In genomic region chr19:891421-892200, GRCh38 we compare ENCODE assay signal across 10 cellular contexts. TPM values are rescaled to one million over a fixed set of nuclear protein-coding genes. Genes with fewer than 3 reads are reported as not detected.
DNase-seq lines count a peak whose midpoint lies in the region; ATAC-seq, FAIRE-seq and TF ChIP-seq lines count a peak whose summit lies in the region.
"Not testable (repeated sequence)": the region's sequence is repeated elsewhere in the genome, so short reads cannot be mapped to it uniquely, and the experiment has no call there.
"Had no signal": no experiment of that assay in that cellular context is flagged by ENCODE, and none has a peak within 500 bp of the region (broad histone marks: within the 10 kb centered on the region; RNA-seq: fewer than 3 reads in every experiment).

No MANE protein-coding gene starts in this region.

- H3K27me3 ChIP-seq in CD4-positive, CD25-positive, alpha-beta regulatory T cell (ENCODE audit: control insufficient read depth, insufficient read depth, low read length); IMR-90 (ENCODE audit: control insufficient read depth, insufficient read depth, low read length); neuronal stem cell (ENCODE audit: control insufficient read depth in 3 of 3, insufficient read depth in 3 of 3, low read depth in 1 of 3, low read length in 3 of 3); thoracic aorta (replicated peaks; ENCODE audit: insufficient read depth): not testable (repeated sequence)

- peak overlapping the region; percentile 88 for H3K27ac ChIP-seq in CD4-positive, CD25-positive, alpha-beta regulatory T cell (ENCODE audit: insufficient read depth, low read length, poor library complexity, severe bottlenecking)
- H3K27ac ChIP-seq in IMR-90 (ENCODE audit: insufficient read depth, low read length) (peak overlapping the region; percentile 95; the same call in 1 of the 2 replicates), SK-N-MC (0 out of 2 replicates have a peak overlapping the region, but pooled peaks have one; percentile 99)
- H3K27ac ChIP-seq in kidney (ENCODE audit: low read depth in 2 of 2, low read length in 2 of 2); neuronal stem cell (replicated peaks; ENCODE audit: low read length); thoracic aorta: not testable (repeated sequence)

- not testable (repeated sequence) for DNase-seq in CD4-positive, CD25-positive, alpha-beta regulatory T cell; IMR-90; SK-N-MC (ENCODE audit: low read depth, low spot score); activated naive CD8-positive, alpha-beta T cell treated with anti-CD3 and anti-CD28 coated beads, Interleukin-2, amount 10 ng/mL, durations not matched to agents 7 days and 5 days; endothelial cell (ENCODE audit: low spot score); neuronal stem cell (ENCODE audit: low spot score); thoracic aorta (ENCODE audit: low spot score)
- peak; percentile 79 for DNase-seq in kidney

- CTCF ChIA-PET in IMR-90 (lab: Yijun Ruan, JAX), result not testable (repeated sequence)

- WGBS in IMR-90 (ENCODE audit: extremely low coverage in 2 of 2, insufficient read length in 1 of 2), 2 experiments, result 59% methylated on average over 21 of the region's 50 CpGs; no CpG with 5 or more reads in 1 of the 2 experiments
- WGBS in neuronal stem cell (ENCODE audit: extremely low coverage in 2 of 2, insufficient read length in 2 of 2, insufficient replicate concordance in 1 of 2), 2 donors, result no CpG with 5 or more reads among the region's 50 CpGs

- H3K4me1 ChIP-seq in CD4-positive, CD25-positive, alpha-beta regulatory T cell (ENCODE audit: control insufficient read depth, insufficient read depth, low read length, poor library complexity, severe bottlenecking), result peaks cover 19% of the 10 kb centered on the region
- not testable (repeated sequence) for H3K4me1 ChIP-seq in IMR-90 (ENCODE audit: control insufficient read depth, insufficient read depth, low read length); kidney (ENCODE audit: control insufficient read depth in 1 of 2, insufficient read depth in 1 of 2, low read depth in 1 of 2, low read length in 2 of 2); neuronal stem cell (ENCODE audit: control insufficient read depth in 2 of 2, insufficient read depth in 1 of 2, low read depth in 1 of 2, low read length in 2 of 2)
- peaks cover 4 to 14% of the 10 kb centered on the region in 2 donors for H3K4me1 ChIP-seq in thoracic aorta (ENCODE audit: control insufficient read depth in 1 of 2, low read depth in 2 of 2)

- FAIRE-seq in kidney (lab: Jason Lieb, UNC), result not testable (repeated sequence)

- not testable (repeated sequence) for H2AFZ ChIP-seq in IMR-90 (replicated peaks; ENCODE audit: low read length, poor library complexity); neuronal stem cell (ENCODE audit: low read length)

- H3K79me1 ChIP-seq in IMR-90 (ENCODE audit: low read depth in 1 of 2, low read length in 2 of 2), result peaks cover 9 to 35% of the 10 kb centered on the region in 2 experiments
- H3K79me1 ChIP-seq in neuronal stem cell (ENCODE audit: low read depth, low read length), result peaks cover 12% of the 10 kb centered on the region

- in situ Hi-C loops in IMR-90 (cut with MboI; ENCODE audit: low sequenced_read_pairs), result not testable (repeated sequence)

- H3K36me3 Mint-ChIP-seq in CD4-positive, CD25-positive, alpha-beta regulatory T cell; activated naive CD8-positive, alpha-beta T cell treated with anti-CD3 and anti-CD28 coated beads, Interleukin-2, amount 10 ng/mL, durations not matched to agents 7 days and 5 days; endothelial cell (ENCODE audit: low read depth, unreplicated experiment): not testable (repeated sequence)

- dilution Hi-C loops in IMR-90 (cut with HindIII; ENCODE audit: low sequenced_read_pairs, unreplicated experiment), result not testable (repeated sequence)

- H3K23ac ChIP-seq in IMR-90 (ENCODE audit: low read depth, low read length); neuronal stem cell (ENCODE audit: low read depth, low read length, poor library complexity): not testable (repeated sequence)

- peaks cover 28% of the 10 kb centered on the region for H3K36me3 ChIP-seq in CD4-positive, CD25-positive, alpha-beta regulatory T cell (ENCODE audit: control insufficient read depth, insufficient read depth, low read length)
- H3K36me3 ChIP-seq in IMR-90 (ENCODE audit: control insufficient read depth, insufficient read depth, low read length) (peaks cover 29% of the 10 kb centered on the region), SK-N-MC (ENCODE audit: insufficient read depth, low read length) (peaks cover 25% of the 10 kb centered on the region; the same call in 1 of the 2 replicates), neuronal stem cell (replicated peaks in 1 of 2; ENCODE audit: control insufficient read depth in 2 of 2, insufficient read depth in 2 of 2, low read length in 2 of 2) (peaks cover 20 to 47% of the 10 kb centered on the region in 2 donors), thoracic aorta (peaks cover 17% of the 10 kb centered on the region)
- H3K36me3 ChIP-seq in kidney (ENCODE audit: control insufficient read depth in 1 of 2, insufficient read depth in 2 of 2, low read length in 2 of 2), result not testable (repeated sequence)

- ATAC-seq in CD4-positive, CD25-positive, alpha-beta regulatory T cell (ENCODE audit: low read depth in 2 of 2); IMR-90 (ENCODE audit: low read depth); activated naive CD8-positive, alpha-beta T cell treated with anti-CD3 and anti-CD28 coated beads, Interleukin-2, amount 10 ng/mL, durations not matched to agents 7 days and 5 days (ENCODE audit: low read depth); thoracic aorta (ENCODE audit: insufficient number of reproducible peaks, low FRiP score, low read depth): not testable (repeated sequence)

- BruUV-seq in IMR-90 (replicated peaks; lab: Mats Ljungman, UMichigan), result not testable (repeated sequence)

- H2AK9ac ChIP-seq in IMR-90 (replicated peaks; ENCODE audit: low read depth, low read length, poor library complexity), result peak overlapping the region; percentile 86

- H3K4me2 ChIP-seq in IMR-90 (ENCODE audit: low read depth, low read length), result peak overlapping the region; percentile 99
- peak overlapping the region; percentile 83 for H3K4me2 ChIP-seq in neuronal stem cell (ENCODE audit: insufficient read depth, low read length, poor library complexity, severe bottlenecking)

- H3K4me3 ChIP-seq in CD4-positive, CD25-positive, alpha-beta regulatory T cell (ENCODE audit: low read depth, low read length), result peak overlapping the region; percentile 48
- H3K4me3 ChIP-seq in IMR-90 (ENCODE audit: insufficient read depth, low read depth, low read length) (peak overlapping the region; percentile 97), SK-N-MC (peak overlapping the region; percentile 97), kidney (ENCODE audit: low read length in 2 of 2) (peak overlapping the region; percentile 61 to 69), neuronal stem cell (ENCODE audit: low read length in 2 of 2) (peak overlapping the region in 1 of 2 donors; percentile 96), thoracic aorta (peak overlapping the region; percentile 90)

- H4K8ac ChIP-seq in IMR-90 (ENCODE audit: low read depth in 2 of 2, low read length in 2 of 2), result 0 out of 4 replicates have a peak overlapping the region, but pooled peaks of 1 of the 2 experiments have one; percentile 24
- H4K8ac ChIP-seq in neuronal stem cell (ENCODE audit: low read depth, low read length), result not testable (repeated sequence)

- not testable (repeated sequence) for H2BK12ac ChIP-seq in neuronal stem cell (ENCODE audit: low read length)

- not testable (repeated sequence) for H3K9me1 ChIP-seq in IMR-90 (ENCODE audit: insufficient read depth, low read length)

- not testable (repeated sequence) for H3K9me3 Mint-ChIP-seq in CD4-positive, CD25-positive, alpha-beta regulatory T cell; activated naive CD8-positive, alpha-beta T cell treated with anti-CD3 and anti-CD28 coated beads, Interleukin-2, amount 10 ng/mL, durations not matched to agents 7 days and 5 days; endothelial cell (ENCODE audit: unreplicated experiment)

- not testable (repeated sequence) for H2BK15ac ChIP-seq in IMR-90 (ENCODE audit: low read depth, low read length); neuronal stem cell (ENCODE audit: low read length)

- POLR2A ChIA-PET in IMR-90 (lab: Charles Lee; ENCODE audit: unreplicated experiment), result not testable (repeated sequence)
- POLR2A ChIA-PET in activated naive CD8-positive, alpha-beta T cell treated with anti-CD3 and anti-CD28 coated beads, Interleukin-2, amount 10 ng/mL, durations not matched to agents 7 days and 5 days (lab: Charles Lee), result interaction anchor here (1.5 to 3.1 kb wide), 3 partner anchors 17 to 19 kb away, joined by 6 to 57 read pairs (median 11); no protein-coding TSS in a partner anchor

- H2BK5ac ChIP-seq in IMR-90 (ENCODE audit: low read depth, low read length, poor library complexity, severe bottlenecking), result not testable (repeated sequence)
- H2BK5ac ChIP-seq in neuronal stem cell (ENCODE audit: low read length), result peak overlapping the region; percentile 97

- H4K20me1 ChIP-seq in IMR-90 (ENCODE audit: insufficient read depth, low read length), result not testable (repeated sequence)

- not testable (repeated sequence) for TF ChIP-seq RAD21 in IMR-90 (IDR thresholded peaks at IDR 0.05; ENCODE audit: low read length)

- intact Hi-C loops in IMR-90 (cut with micrococcal nuclease); kidney (cut with DNase I): not testable (repeated sequence)

- not testable (repeated sequence) for TF ChIP-seq CTCF in IMR-90 (conservative IDR thresholded peaks at IDR 0.05; ENCODE audit: low read depth, low read length); endothelial cell (IDR thresholded peaks at IDR 0.05; ENCODE audit: unreplicated experiment); kidney (IDR thresholded peaks at IDR 0.05; ENCODE audit: borderline replicate concordance, extremely low read depth, insufficient read depth); thoracic aorta (IDR thresholded peaks at IDR 0.05)

- H3K9ac ChIP-seq in IMR-90 (ENCODE audit: low read depth, low read length) (peak overlapping the region; percentile 92), SK-N-MC (ENCODE audit: insufficient read length) (peak overlapping the region; percentile 98), kidney (ENCODE audit: low read length in 2 of 2) (peak overlapping the region in 1 of 2 donors; percentile 73), neuronal stem cell (ENCODE audit: low read depth, low read length, poor library complexity) (peak overlapping the region; percentile 70)

- H2BK120ac ChIP-seq in IMR-90 (ENCODE audit: low read depth, low read length); neuronal stem cell (ENCODE audit: low read depth, low read length): not testable (repeated sequence)

- peak overlapping the region; percentile 84; the same call in 1 of the 2 replicates for H3K4ac ChIP-seq in IMR-90 (ENCODE audit: low read depth, low read length)
- H3K4ac ChIP-seq in neuronal stem cell (ENCODE audit: low read length), result not testable (repeated sequence)

- H4K91ac ChIP-seq in IMR-90 (ENCODE audit: insufficient read depth, low read depth, low read length); neuronal stem cell (ENCODE audit: low read depth, low read length, poor library complexity): not testable (repeated sequence)

- not testable (repeated sequence) for H3K27me3 Mint-ChIP-seq in CD4-positive, CD25-positive, alpha-beta regulatory T cell; activated naive CD8-positive, alpha-beta T cell treated with anti-CD3 and anti-CD28 coated beads, Interleukin-2, amount 10 ng/mL, durations not matched to agents 7 days and 5 days; endothelial cell (ENCODE audit: unreplicated experiment)

- H2BK20ac ChIP-seq in IMR-90 (ENCODE audit: low read depth, low read length), result not testable (repeated sequence)

- not testable (repeated sequence) for H3K18ac ChIP-seq in IMR-90 (ENCODE audit: low read depth, low read length); neuronal stem cell (ENCODE audit: low read length)

- H2AK5ac ChIP-seq in IMR-90 (ENCODE audit: low read depth, low read length), result not testable (repeated sequence)
- H2AK5ac ChIP-seq in neuronal stem cell (ENCODE audit: low read depth, low read length), result peak overlapping the region; percentile 100

- H3K27ac Mint-ChIP-seq in CD4-positive, CD25-positive, alpha-beta regulatory T cell, result peak overlapping the region in 2 of 3 donors; percentile 66 to 73
- peak overlapping the region; percentile 88 for H3K27ac Mint-ChIP-seq in activated naive CD8-positive, alpha-beta T cell treated with anti-CD3 and anti-CD28 coated beads, Interleukin-2, amount 10 ng/mL, durations not matched to agents 7 days and 5 days
- not testable (repeated sequence) for H3K27ac Mint-ChIP-seq in endothelial cell (ENCODE audit: unreplicated experiment)

- not testable (repeated sequence) for H4K5ac ChIP-seq in IMR-90 (ENCODE audit: low read depth, low read length)

- peak overlapping the region; percentile 76 to 93 (median 84) for H3K4me3 Mint-ChIP-seq in CD4-positive, CD25-positive, alpha-beta regulatory T cell
- H3K4me3 Mint-ChIP-seq in activated naive CD8-positive, alpha-beta T cell treated with anti-CD3 and anti-CD28 coated beads, Interleukin-2, amount 10 ng/mL, durations not matched to agents 7 days and 5 days, result peak overlapping the region; percentile 88
- H3K4me3 Mint-ChIP-seq in endothelial cell (ENCODE audit: unreplicated experiment), result peak overlapping the region; percentile 77

- not testable (repeated sequence) for H3K9me3 ChIP-seq in CD4-positive, CD25-positive, alpha-beta regulatory T cell (ENCODE audit: control insufficient read depth in 2 of 2, low read length in 2 of 2); IMR-90 (ENCODE audit: control insufficient read depth, insufficient read depth, low read length); SK-N-MC (ENCODE audit: low read depth, low read length); kidney (ENCODE audit: control insufficient read depth in 1 of 2, low read length in 2 of 2); neuronal stem cell (replicated peaks in 1 of 2; ENCODE audit: control insufficient read depth in 2 of 2, insufficient read depth in 1 of 2, low read depth in 1 of 2, low read length in 2 of 2); thoracic aorta

- H3K4me1 Mint-ChIP-seq in CD4-positive, CD25-positive, alpha-beta regulatory T cell, result peaks cover 4 to 58% (median 14%) of the 10 kb centered on the region in 4 donors
- peaks cover 15% of the 10 kb centered on the region for H3K4me1 Mint-ChIP-seq in activated naive CD8-positive, alpha-beta T cell treated with anti-CD3 and anti-CD28 coated beads, Interleukin-2, amount 10 ng/mL, durations not matched to agents 7 days and 5 days
- H3K4me1 Mint-ChIP-seq in endothelial cell (ENCODE audit: unreplicated experiment), result not testable (repeated sequence)

- TF ChIP-seq POLR2A in IMR-90 (IDR thresholded peaks at IDR 0.05; ENCODE audit: low read depth, low read length), result not testable (repeated sequence)

- not testable (repeated sequence) for H3K14ac ChIP-seq in IMR-90 (replicated peaks; ENCODE audit: low read depth, low read length); neuronal stem cell (ENCODE audit: low read length)

- H3K56ac ChIP-seq in IMR-90 (ENCODE audit: extremely low read depth, insufficient read depth, low read length), result 0 out of 2 replicates have a peak overlapping the region, but pooled peaks have one; percentile 60

RNA-seq across cellular contexts. Expression of gene MED16, which starts 1.4 kb away (rescaled TPM):
- 71.5 TPM for total RNA-seq in CD4-positive, CD25-positive, alpha-beta regulatory T cell
- polyA plus RNA-seq in CD4-positive, CD25-positive, alpha-beta regulatory T cell, result 10 to 100 TPM; 61.9 to 91.7 (median 81.4) TPM
- total RNA-seq in IMR-90 (2012; rRNA removed) (8.1 and 15.3 TPM in 2 replicates), endothelial cell (ENCODE audit: unreplicated experiment) (66.5 TPM), kidney (56.5 TPM), thoracic aorta (10 to 100 TPM; 29.1 to 38.0 TPM)
- polyA plus RNA-seq in IMR-90 (2012; rRNA removed) (40.2 and 49.0 TPM in 2 replicates), kidney (ENCODE audit: insufficient read depth, low read depth, low replicate concordance) (72.1 TPM)
- 38.6 and 59.2 TPM in 2 replicates for polyA plus RNA-seq in IMR-90 (2012; cell fraction: cytosol; rRNA removed)
- 38.3 and 110 TPM in 2 replicates for polyA plus RNA-seq in IMR-90 (2012; cell fraction: nucleus; rRNA removed; ENCODE audit: low replicate concordance)
- total RNA-seq in activated naive CD8-positive, alpha-beta T cell treated with anti-CD3 and anti-CD28 coated beads, Interleukin-2, amount 10 ng/mL, durations not matched to agents 7 days and 5 days, result 10 to 100 TPM; 53.6 to 72.7 TPM
- polyA plus RNA-seq in neuronal stem cell (2013, experiment 1 of 2), result 33.3 TPM
- 32.9 TPM for polyA plus RNA-seq in neuronal stem cell (2013, experiment 2 of 2)

RNA-seq across cellular contexts. Expression of gene RNU6-9, which starts 1.7 kb away (rescaled TPM):
- not detected for total RNA-seq in CD4-positive, CD25-positive, alpha-beta regulatory T cell
- polyA plus RNA-seq in CD4-positive, CD25-positive, alpha-beta regulatory T cell, result not detected
- total RNA-seq in IMR-90 (2012; rRNA removed) (not detected in 2 replicates), endothelial cell (ENCODE audit: unreplicated experiment) (not detected), kidney (not detected), thoracic aorta (not detected)
- polyA plus RNA-seq in IMR-90 (2012; rRNA removed) (not detected in 2 replicates), kidney (ENCODE audit: insufficient read depth, low read depth, low replicate concordance) (not detected)
- polyA plus RNA-seq in IMR-90 (2012; cell fraction: cytosol; rRNA removed), result not detected in 2 replicates
- polyA plus RNA-seq in IMR-90 (2012; cell fraction: nucleus; rRNA removed; ENCODE audit: low replicate concordance), result not detected in 2 replicates
- not detected for total RNA-seq in activated naive CD8-positive, alpha-beta T cell treated with anti-CD3 and anti-CD28 coated beads, Interleukin-2, amount 10 ng/mL, durations not matched to agents 7 days and 5 days
- polyA plus RNA-seq in neuronal stem cell (2013, experiment 1 of 2), result not detected
- polyA plus RNA-seq in neuronal stem cell (2013, experiment 2 of 2), result not detected
- total RNA-seq: H4, posterior vena cava had no signal

RNA-seq across cellular contexts. Expression of gene R3HDM4, which starts 21.4 kb away (rescaled TPM):
- total RNA-seq in CD4-positive, CD25-positive, alpha-beta regulatory T cell, result 266 TPM
- 100 to 1,000 TPM; 249 to 283 (median 267) TPM for polyA plus RNA-seq in CD4-positive, CD25-positive, alpha-beta regulatory T cell
- 8.9 and 9.0 TPM in 2 replicates for total RNA-seq in IMR-90 (2012; rRNA removed)
- 51.5 and 52.5 TPM in 2 replicates for polyA plus RNA-seq in IMR-90 (2012; rRNA removed)
- polyA plus RNA-seq in IMR-90 (2012; cell fraction: cytosol; rRNA removed), result 36.9 and 69.3 TPM in 2 replicates
- 60.4 and 87.8 TPM in 2 replicates for polyA plus RNA-seq in IMR-90 (2012; cell fraction: nucleus; rRNA removed; ENCODE audit: low replicate concordance)
- total RNA-seq in activated naive CD8-positive, alpha-beta T cell treated with anti-CD3 and anti-CD28 coated beads, Interleukin-2, amount 10 ng/mL, durations not matched to agents 7 days and 5 days, result 100 to 1,000 TPM; 108 to 113 TPM
- 40.6 TPM for total RNA-seq in endothelial cell (ENCODE audit: unreplicated experiment)
- 71.4 TPM for total RNA-seq in kidney
- polyA plus RNA-seq in kidney (ENCODE audit: insufficient read depth, low read depth, low replicate concordance), result 47.4 TPM
- polyA plus RNA-seq in neuronal stem cell (2013, experiment 1 of 2), result 52.8 TPM
- 52.4 TPM for polyA plus RNA-seq in neuronal stem cell (2013, experiment 2 of 2)
- 10 to 100 TPM; 37.6 to 42.4 TPM for total RNA-seq in thoracic aorta

RNA-seq across cellular contexts. Expression of gene KISS1R, which starts 25.5 kb away (rescaled TPM):
- 0.86 TPM for total RNA-seq in CD4-positive, CD25-positive, alpha-beta regulatory T cell
- polyA plus RNA-seq in CD4-positive, CD25-positive, alpha-beta regulatory T cell, result 1 to 10 TPM in 1 of 4 donors, under 1 TPM in 2, not detected in 1; 0.21 to 1.2 (median 0.48) TPM
- total RNA-seq in IMR-90 (2012; rRNA removed) (not detected in 2 replicates), endothelial cell (ENCODE audit: unreplicated experiment) (not detected), kidney (0.69 TPM), thoracic aorta (not detected)
- polyA plus RNA-seq in IMR-90 (2012; rRNA removed) (not detected in 2 replicates), kidney (ENCODE audit: insufficient read depth, low read depth, low replicate concordance) (not detected)
- 0.02 and 0.09 TPM in 2 replicates for polyA plus RNA-seq in IMR-90 (2012; cell fraction: cytosol; rRNA removed)
- polyA plus RNA-seq in IMR-90 (2012; cell fraction: nucleus; rRNA removed; ENCODE audit: low replicate concordance), result 0.13 TPM in 1 of 2 replicates, not detected in the other
- 1 to 10 TPM; 2.9 to 3.1 TPM for total RNA-seq in activated naive CD8-positive, alpha-beta T cell treated with anti-CD3 and anti-CD28 coated beads, Interleukin-2, amount 10 ng/mL, durations not matched to agents 7 days and 5 days
- polyA plus RNA-seq in neuronal stem cell (2013, experiment 1 of 2), result 0.29 TPM
- 0.39 TPM for polyA plus RNA-seq in neuronal stem cell (2013, experiment 2 of 2)
- total RNA-seq: H4, posterior vena cava had no signal

RNA-seq across cellular contexts. Expression of gene CFD, which starts 32.1 kb away (rescaled TPM):
- 1.9 TPM for total RNA-seq in CD4-positive, CD25-positive, alpha-beta regulatory T cell
- polyA plus RNA-seq in CD4-positive, CD25-positive, alpha-beta regulatory T cell, result 1 to 10 TPM; 2.0 to 6.4 (median 2.5) TPM
- total RNA-seq in IMR-90 (2012; rRNA removed) (1.1 and 1.4 TPM in 2 replicates), endothelial cell (ENCODE audit: unreplicated experiment) (0.46 TPM), kidney (35.1 TPM), thoracic aorta (100 to 1,000 TPM; 472 to 781 TPM)
- polyA plus RNA-seq in IMR-90 (2012; rRNA removed) (2.8 and 3.8 TPM in 2 replicates), kidney (ENCODE audit: insufficient read depth, low read depth, low replicate concordance) (4.6 TPM)
- polyA plus RNA-seq in IMR-90 (2012; cell fraction: cytosol; rRNA removed), result 5.2 and 11.5 TPM in 2 replicates
- 1.6 and 5.5 TPM in 2 replicates for polyA plus RNA-seq in IMR-90 (2012; cell fraction: nucleus; rRNA removed; ENCODE audit: low replicate concordance)
- total RNA-seq in activated naive CD8-positive, alpha-beta T cell treated with anti-CD3 and anti-CD28 coated beads, Interleukin-2, amount 10 ng/mL, durations not matched to agents 7 days and 5 days, result 1 to 10 TPM; 4.4 to 5.5 TPM
- polyA plus RNA-seq in neuronal stem cell (2013, experiment 1 of 2), result 0.18 TPM
- 0.14 TPM for polyA plus RNA-seq in neuronal stem cell (2013, experiment 2 of 2)
